6 cellular contexts compared by ENCODE assay signal in the genomic region with DNA sequence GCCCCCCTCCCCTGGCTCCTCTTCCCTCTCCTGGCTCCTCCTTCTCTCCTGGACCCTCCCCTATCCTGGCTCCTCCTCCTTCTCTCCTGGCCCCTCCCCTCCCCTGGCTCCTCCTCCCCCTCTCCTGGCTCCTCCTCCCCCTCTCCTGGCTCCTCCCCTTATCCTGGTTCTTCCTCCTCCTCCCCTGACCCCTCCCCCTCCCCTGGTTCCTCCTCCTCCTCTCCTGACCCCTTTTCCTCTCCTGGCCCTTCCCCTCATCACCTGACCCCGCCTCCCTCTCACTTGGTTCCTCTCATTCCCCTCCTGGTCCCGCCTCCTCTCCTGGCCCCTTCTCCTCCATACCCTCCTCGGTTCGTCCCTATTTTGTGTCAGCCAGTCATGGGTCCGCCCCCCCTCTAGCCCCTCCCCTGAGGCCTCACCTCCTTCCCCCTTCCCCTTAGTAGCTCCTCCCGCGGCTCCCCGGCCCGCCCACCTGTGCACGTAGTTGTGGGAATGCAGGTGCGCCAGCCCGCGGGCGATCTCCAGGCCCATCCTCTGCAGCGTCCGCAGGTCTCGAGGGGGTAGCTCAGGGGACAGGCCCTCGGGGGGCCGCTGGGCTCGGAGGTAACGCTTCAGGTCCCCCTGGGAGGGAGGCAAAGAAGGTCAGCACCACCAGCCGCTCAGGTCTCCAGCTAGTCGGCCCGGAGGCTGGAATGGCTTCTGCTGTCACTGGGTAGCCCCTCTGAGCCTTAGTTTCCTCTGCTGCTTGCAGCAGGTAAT. TPM values are rescaled to one million over a fixed set of nuclear protein-coding genes. Genes with fewer than 3 reads are reported as not detected.
DNase-seq lines count a peak whose midpoint lies in the region; TF ChIP-seq lines count a peak whose summit lies in the region.

No MANE protein-coding gene starts in this region.

- H3K4ac ChIP-seq in trophoblast cell (ENCODE audit: low read depth, low read length) = no peak overlapping the region

- no peak overlapping the region for H2AK5ac ChIP-seq in trophoblast cell (ENCODE audit: low read length)

- H3K23ac ChIP-seq in trophoblast cell (ENCODE audit: low read length) = no peak overlapping the region

- H2AFZ ChIP-seq in trophoblast cell (ENCODE audit: insufficient read depth, low read length, poor library complexity) = no peak overlapping the region

- H3K18ac ChIP-seq in trophoblast cell (ENCODE audit: low read length) = no peak overlapping the region

- no peaks in the 10 kb centered on the region for H3K27me3 ChIP-seq in trophoblast cell (ENCODE audit: insufficient read depth, low read length)

- no peak overlapping the region for H3K9ac ChIP-seq in trophoblast cell (ENCODE audit: low read length)

- peaks cover 12 to 15% of the 10 kb centered on the region in 2 experiments for H3K4me1 ChIP-seq in trophoblast cell (ENCODE audit: control insufficient read depth in 1 of 2, insufficient read depth in 2 of 2, low read length in 2 of 2)

- no peak overlapping the region for H2BK5ac ChIP-seq in trophoblast cell (ENCODE audit: low read depth, low read length, poor library complexity)

- no CpG with 5 or more reads among the region's 24 CpGs for WGBS in trophoblast cell (ENCODE audit: extremely low coverage, insufficient coverage, insufficient read length)

- H3K79me1 ChIP-seq in trophoblast cell (ENCODE audit: low read length) = peaks cover 9% of the 10 kb centered on the region

- H3K4me2 ChIP-seq in trophoblast cell (ENCODE audit: low read length) = peak overlapping the region; percentile 74

- peaks cover 1% of the 10 kb centered on the region for H3K9me3 ChIP-seq in trophoblast cell (ENCODE audit: insufficient read depth, low read depth, low read length)

- peaks cover 0 to 1% of the 10 kb centered on the region in 2 experiments for H3K36me3 ChIP-seq in trophoblast cell (ENCODE audit: control insufficient read depth in 1 of 2, insufficient read depth in 2 of 2, low read length in 2 of 2)

- no peak overlapping the region for H4K8ac ChIP-seq in trophoblast cell (ENCODE audit: low read depth, low read length)

- no peak for TF ChIP-seq CTCF in cardiac fibroblast (IDR thresholded peaks at IDR 0.05; ENCODE audit: low read depth, low read length)

- no peak overlapping the region for H2BK12ac ChIP-seq in trophoblast cell (ENCODE audit: low read length)

- peak; percentile 80 to 87 for DNase-seq in NCI-H2081 (lab: John Stamatoyannopoulos, UW)
- DNase-seq in NCI-H2081 treated with DMSO at 0.1 percent for 48 hours (lab: John Stamatoyannopoulos, UW) = no peak
- peak; percentile 94 for DNase-seq in SIG-M5 treated with dmso at 0.1 percent for 504 hours (lab: John Stamatoyannopoulos, UW; ENCODE audit: unreplicated experiment)
- peak; percentile 25 to 46 for DNase-seq in cardiac fibroblast (ENCODE audit: low read depth in 2 of 2)
- peak; percentile 95 to 97 for DNase-seq in trophoblast cell
- no peak for DNase-seq in GOT3 (lab: John Stamatoyannopoulos, UW)

- H4K12ac ChIP-seq in trophoblast cell (ENCODE audit: low read depth, low read length) = no peak overlapping the region

- no peak overlapping the region for H2BK120ac ChIP-seq in trophoblast cell (ENCODE audit: insufficient read depth, low read length, poor library complexity)

- H3K4me3 ChIP-seq in cardiac fibroblast (replicated peaks in 1 of 2; ENCODE audit: low read depth in 2 of 2, low read length in 2 of 2) (no peak overlapping the region), trophoblast cell (ENCODE audit: low read depth, low read length) (no peak overlapping the region)

- peak overlapping the region; percentile 0 for H4K91ac ChIP-seq in trophoblast cell (ENCODE audit: low read depth, low read length)

- H3K27ac ChIP-seq in trophoblast cell (ENCODE audit: low read depth, low read length) = no peak overlapping the region

- H3K79me2 ChIP-seq in trophoblast cell (ENCODE audit: control insufficient read depth, insufficient read depth, low read length, poor library complexity) = peaks cover 2% of the 10 kb centered on the region

- H3K14ac ChIP-seq in trophoblast cell (ENCODE audit: low read length) = no peak overlapping the region

RNA-seq across cellular contexts. Expression of gene LMTK3, which starts 9.5 kb away (rescaled TPM):
- polyA plus RNA-seq in trophoblast cell (2013) = 14.4 and 14.6 TPM in 2 replicates

RNA-seq across cellular contexts. Expression of gene CYTH2, which starts 33.0 kb away (rescaled TPM):
- 63.7 and 67.0 TPM in 2 replicates for polyA plus RNA-seq in trophoblast cell (2013)

RNA-seq across cellular contexts. Expression of gene KCNJ14, which starts 46.8 kb away (rescaled TPM):
- 0.49 and 0.57 TPM in 2 replicates for polyA plus RNA-seq in trophoblast cell (2013)

RNA-seq across cellular contexts. Expression of gene SULT2B1, which starts 49.8 kb away (rescaled TPM):
- polyA plus RNA-seq in trophoblast cell (2013) = 0.39 and 0.44 TPM in 2 replicates

RNA-seq across cellular contexts. Expression of gene GRWD1, which starts 56.4 kb away (rescaled TPM):
- 13.3 and 13.5 TPM in 2 replicates for polyA plus RNA-seq in trophoblast cell (2013)

Comparison
In these comparisons a context has a peak if more than half of its experiments do, and no peak if none do; other contexts are left out.
1. DNase-seq: peak in NCI-H2081 (2 of 2), SIG-M5 treated with dmso at 0.1 percent for 504 hours (single experiment), cardiac fibroblast (2 of 2) and trophoblast cell (2 of 2); none in NCI-H2081 treated with DMSO at 0.1 percent for 48 hours (single experiment) and GOT3 (single experiment).